ENCODE assay signal across 1 cellular context in genomic region chr14:21095430-21096205, GRCh38.
TF ChIP-seq lines count a peak whose summit lies in the region.

No MANE protein-coding gene starts in this region.

TF ChIP-seq in HepG2, 621 proteins besides CTCF, POLR2A, EP300 and RAD21 (continues in another document):
- no peak for TF ChIP-seq HNRNPUL1 (IDR thresholded peaks at IDR 0.05; ENCODE audit: low read depth, low read length)
- no peak; the same call in 1 of the 2 replicates for TF ChIP-seq YEATS4 (CRISPR knock-in tag; IDR thresholded peaks at IDR 0.05; ENCODE audit: borderline replicate concordance)
- TF ChIP-seq SYNCRIP (IDR thresholded peaks at IDR 0.05; ENCODE audit: insufficient read depth, low read depth, low read length): no peak
- TF ChIP-seq ZNF263 (CRISPR knock-in tag; IDR thresholded peaks at IDR 0.05): no peak
- TF ChIP-seq SMAD1 (CRISPR knock-in tag; IDR thresholded peaks at IDR 0.05; ENCODE audit: borderline replicate concordance, low read depth): no peak
- no peak for TF ChIP-seq NFE2L1 (CRISPR knock-in tag; IDR thresholded peaks at IDR 0.05; ENCODE audit: borderline replicate concordance)
- no peak for TF ChIP-seq MAFG (CRISPR knock-in tag; IDR thresholded peaks at IDR 0.05)
- TF ChIP-seq PREB (CRISPR knock-in tag; IDR thresholded peaks at IDR 0.05): no peak
- no peak for TF ChIP-seq ZNF317 (CRISPR knock-in tag; IDR thresholded peaks at IDR 0.05)
- TF ChIP-seq JARID2 (CRISPR knock-in tag; IDR thresholded peaks at IDR 0.05; ENCODE audit: insufficient replicate concordance): no peak
- no peak for TF ChIP-seq ZNF274 (CRISPR knock-in tag; IDR thresholded peaks at IDR 0.05)
- peak; percentile 54; the same call in 1 of the 2 replicates for TF ChIP-seq ZBTB43 (CRISPR knock-in tag; conservative IDR thresholded peaks at IDR 0.05)
- TF ChIP-seq POGK (CRISPR knock-in tag; conservative IDR thresholded peaks at IDR 0.05): no peak
- no peak for TF ChIP-seq U2AF2 (IDR thresholded peaks at IDR 0.05; ENCODE audit: low read depth, low read length)
- no peak for TF ChIP-seq TFE3 (CRISPR knock-in tag; IDR thresholded peaks at IDR 0.05)
- TF ChIP-seq SAP130 (CRISPR knock-in tag; IDR thresholded peaks at IDR 0.05; ENCODE audit: low read depth): peak; percentile 59
- TF ChIP-seq NKX3-1 (CRISPR knock-in tag; IDR thresholded peaks at IDR 0.05): 0 out of 2 replicates have a peak, but pooled peaks have one; percentile 60
- TF ChIP-seq NFKB2 (CRISPR knock-in tag; IDR thresholded peaks at IDR 0.05; ENCODE audit: borderline replicate concordance): no peak; the same call in 1 of the 2 replicates
- TF ChIP-seq PHF21A (CRISPR knock-in tag; IDR thresholded peaks at IDR 0.05): no peak
- TF ChIP-seq POLR2AphosphoS5 (IDR thresholded peaks at IDR 0.05; ENCODE audit: low read depth, low read length): 0 out of 2 replicates have a peak, but pooled peaks have one; percentile 21
- no peak for TF ChIP-seq ZNF639 (CRISPR knock-in tag; conservative IDR thresholded peaks at IDR 0.05)
- no peak for TF ChIP-seq TAF15 (IDR thresholded peaks at IDR 0.05; ENCODE audit: low read depth, low read length, poor library complexity, severe bottlenecking)
- TF ChIP-seq BRD4 (CRISPR knock-in tag; IDR thresholded peaks at IDR 0.05): no peak
- TF ChIP-seq ARID5B (CRISPR knock-in tag; IDR thresholded peaks at IDR 0.05): no peak
- peak; percentile 40 for TF ChIP-seq DBP (CRISPR knock-in tag; IDR thresholded peaks at IDR 0.05; ENCODE audit: not compliant biosample characterization)
- 0 out of 2 replicates have a peak, but pooled peaks have one; percentile 26 for TF ChIP-seq ZFY (CRISPR knock-in tag; IDR thresholded peaks at IDR 0.05)
- TF ChIP-seq TERF1 (CRISPR knock-in tag; IDR thresholded peaks at IDR 0.05): no peak
- no peak for TF ChIP-seq ARNTL (CRISPR knock-in tag; IDR thresholded peaks at IDR 0.05)
- no peak for TF ChIP-seq MBD4 (IDR thresholded peaks at IDR 0.05; ENCODE audit: borderline replicate concordance, low read length)
- no peak for TF ChIP-seq JUN (CRISPR knock-in tag; IDR thresholded peaks at IDR 0.05)
- no peak for TF ChIP-seq NFE2L2 (IDR thresholded peaks at IDR 0.05; ENCODE audit: low read length)
- TF ChIP-seq ZMYM2 (CRISPR knock-in tag; IDR thresholded peaks at IDR 0.05): no peak
- TF ChIP-seq JDP2 (CRISPR knock-in tag; IDR thresholded peaks at IDR 0.05; ENCODE audit: borderline replicate concordance): no peak
- no peak for TF ChIP-seq ARNT (IDR thresholded peaks at IDR 0.05)
- TF ChIP-seq REXO4 (CRISPR knock-in tag; IDR thresholded peaks at IDR 0.05; ENCODE audit: borderline replicate concordance): no peak
- TF ChIP-seq ZNF781 (CRISPR knock-in tag; IDR thresholded peaks at IDR 0.05; ENCODE audit: borderline replicate concordance, not compliant biosample characterization): no peak
- TF ChIP-seq HES4 (CRISPR knock-in tag; IDR thresholded peaks at IDR 0.05; ENCODE audit: borderline replicate concordance): no peak
- TF ChIP-seq TGIF2 (CRISPR knock-in tag; IDR thresholded peaks at IDR 0.05): 0 out of 2 replicates have a peak, but pooled peaks have one; percentile 27
- no peak for TF ChIP-seq GTF2F1 (IDR thresholded peaks at IDR 0.05; ENCODE audit: low read length)
- TF ChIP-seq RARA (CRISPR knock-in tag; IDR thresholded peaks at IDR 0.05): 0 out of 2 replicates have a peak, but pooled peaks have one; percentile 27
- TF ChIP-seq ZSCAN25 (CRISPR knock-in tag; IDR thresholded peaks at IDR 0.05): no peak
- TF ChIP-seq SIX1 (CRISPR knock-in tag; IDR thresholded peaks at IDR 0.05; ENCODE audit: borderline replicate concordance): no peak
- no peak for TF ChIP-seq ZNF782 (CRISPR knock-in tag; IDR thresholded peaks at IDR 0.05; ENCODE audit: borderline replicate concordance)
- TF ChIP-seq FOXK1 (CRISPR knock-in tag; IDR thresholded peaks at IDR 0.05; ENCODE audit: borderline replicate concordance, low read depth): peak; percentile 29; the same call in 1 of the 2 replicates
- no peak for TF ChIP-seq FUBP1 (CRISPR knock-in tag; IDR thresholded peaks at IDR 0.05; ENCODE audit: borderline replicate concordance)
- no peak for TF ChIP-seq PCBP1 (IDR thresholded peaks at IDR 0.05; ENCODE audit: borderline replicate concordance, low read depth, low read length)
- no peak for TF ChIP-seq ZNF382 (CRISPR knock-in tag; IDR thresholded peaks at IDR 0.05; ENCODE audit: borderline replicate concordance)
- no peak for TF ChIP-seq RCOR2 (CRISPR knock-in tag; IDR thresholded peaks at IDR 0.05)
- no peak for TF ChIP-seq ETS1 (CRISPR knock-in tag; IDR thresholded peaks at IDR 0.05)
